8 cellular contexts compared by ENCODE assay signal in genomic region chr11:65366340-65366773, GRCh38. TPM values are rescaled to one million over a fixed set of nuclear protein-coding genes. Genes with fewer than 3 reads are reported as not detected.
DNase-seq lines count a peak whose midpoint lies in the region; ATAC-seq, FAIRE-seq and TF ChIP-seq lines count a peak whose summit lies in the region.

No MANE protein-coding gene starts in this region.

- no peaks in the 10 kb centered on the region for H3K36me3 ChIP-seq in gastrocnemius medialis

- peak; percentile 67 for ATAC-seq in gastrocnemius medialis
- no peak for ATAC-seq in HG02973 (IDR thresholded peaks at IDR 0.05; ENCODE audit: unreplicated experiment)
- ATAC-seq in GM21390 (IDR thresholded peaks at IDR 0.05; ENCODE audit: unreplicated experiment) = no peak

- FAIRE-seq in HTR-8/SVneo (lab: Jason Lieb, UNC) = no peak

- DNase-seq in DMS53 (lab: John Stamatoyannopoulos, UW) (peak; percentile 92), HTR-8/SVneo (ENCODE audit: insufficient read length, low spot score) (peak; percentile 89), NCI-H748 (lab: John Stamatoyannopoulos, UW; ENCODE audit: unreplicated experiment) (peak; percentile 73), astrocyte of the cerebellum (ENCODE audit: low read depth) (peak; percentile 68), hepatic stellate cell (ENCODE audit: low spot score) (peak; percentile 90), gastrocnemius medialis (peak in 1 of 2 donors; percentile 57)

- peak; percentile 70 for TF ChIP-seq CTCF in astrocyte of the cerebellum (IDR thresholded peaks at IDR 0.05; ENCODE audit: low read depth, low read length, missing control alignments)
- peak; percentile 86 to 91 (median 87) for TF ChIP-seq CTCF in gastrocnemius medialis (IDR thresholded peaks at IDR 0.05 in 4 of 5, conservative IDR thresholded peaks at IDR 0.05 in 1 of 5)

- no peaks in the 10 kb centered on the region for H3K27me3 ChIP-seq in gastrocnemius medialis

- H3K4me1 ChIP-seq in gastrocnemius medialis = peaks cover 21 to 22% of the 10 kb centered on the region in 2 donors

- peak overlapping the region; percentile 61 to 78 (median 70) for H3K27ac ChIP-seq in gastrocnemius medialis

- no peak for TF ChIP-seq POLR2A in gastrocnemius medialis (IDR thresholded peaks at IDR 0.05)

- intact Hi-C loops in gastrocnemius medialis (cut with DNase I; ENCODE audit: low total_unique reads) = loop anchor here (1.0 kb wide), 2 partner anchors 49 to 144 kb away; no protein-coding TSS in a partner anchor

- H3K4me3 ChIP-seq in astrocyte of the cerebellum (ENCODE audit: low read depth, low read length) (no peak overlapping the region), gastrocnemius medialis (no peak overlapping the region)

- in situ Hi-C loops in astrocyte of the cerebellum (cut with HindIII; ENCODE audit: low sequenced_read_pairs) = no loop called here
- in situ Hi-C loops in gastrocnemius medialis (cut with MboI; ENCODE audit: low sequenced_read_pairs in 4 of 4) = loop anchor here in 3 of 4 donors (5.0 to 10.0 kb wide), 2 partner anchors 48 to 146 kb away; no protein-coding TSS in a partner anchor

- H3K9me3 ChIP-seq in gastrocnemius medialis = no peaks in the 10 kb centered on the region

RNA-seq across cellular contexts. Expression of gene TIGD3, which starts 11.8 kb away (rescaled TPM):
- under 1 TPM; 0.16 to 0.71 (median 0.48) TPM for total RNA-seq in gastrocnemius medialis

RNA-seq across cellular contexts. Expression of gene SLC25A45, which starts 16.1 kb away (rescaled TPM):
- 10 to 100 TPM in 1 of 4 donors, 1 to 10 TPM in 3; 2.6 to 12.4 (median 5.6) TPM for total RNA-seq in gastrocnemius medialis

RNA-seq across cellular contexts. Expression of gene FRMD8, which starts 20.1 kb away (rescaled TPM):
- 10 to 100 TPM; 11.5 to 51.7 (median 20.1) TPM for total RNA-seq in gastrocnemius medialis

RNA-seq across cellular contexts. Expression of gene DPF2, which starts 32.7 kb away (rescaled TPM):
- 10 to 100 TPM; 22.4 to 46.4 (median 36.1) TPM for total RNA-seq in gastrocnemius medialis

RNA-seq across cellular contexts. Expression of gene CDC42EP2, which starts 51.7 kb away (rescaled TPM):
- total RNA-seq in gastrocnemius medialis = 10 to 100 TPM in 1 of 4 donors, 1 to 10 TPM in 3; 5.0 to 11.6 (median 5.6) TPM

Comparison
In these comparisons a context has a peak if more than half of its experiments do, and no peak if none do; other contexts are left out.
1. ATAC-seq: peak in gastrocnemius medialis (2 of 2); none in HG02973 (single experiment) and GM21390 (single experiment).